In the genomic region with DNA sequence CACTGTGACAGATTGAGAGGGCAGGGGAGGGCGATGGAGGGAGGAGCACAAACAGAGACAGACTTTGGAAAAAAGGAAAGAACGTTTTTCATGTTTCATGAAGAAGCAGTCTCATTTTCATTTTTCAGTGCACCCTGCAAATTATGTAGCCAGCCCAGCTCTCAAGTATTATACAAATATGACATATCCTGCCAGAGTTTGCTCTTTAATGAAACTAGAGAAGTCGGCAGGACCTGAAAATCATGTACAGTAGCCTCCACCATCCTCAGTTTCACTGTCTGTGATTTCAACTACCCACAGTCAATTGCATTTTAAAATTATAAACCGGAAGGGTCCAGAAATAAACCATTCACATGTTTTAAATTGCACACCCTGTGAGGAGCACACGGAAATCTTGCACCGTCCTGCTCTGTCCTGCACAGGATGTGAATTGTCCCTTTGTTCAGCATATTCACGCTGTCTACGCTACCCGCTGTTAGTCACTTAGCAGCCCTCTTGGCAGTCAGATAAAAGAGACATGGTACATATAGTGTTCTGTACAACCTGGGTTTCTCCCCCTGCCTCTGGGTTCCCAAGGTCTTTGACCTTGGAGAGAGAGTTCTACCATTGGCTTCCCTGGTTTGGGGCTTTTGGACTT, we compare ENCODE assay signal across 1 cellular context.
TF ChIP-seq lines count a peak whose summit lies in the region.

No MANE protein-coding gene starts in this region.

TF ChIP-seq in GM12878, 131 proteins besides CTCF, POLR2A, EP300 and RAD21:
- TF ChIP-seq DPF2 (IDR thresholded peaks at IDR 0.05), result no peak
- TF ChIP-seq MEF2B (IDR thresholded peaks at IDR 0.05; ENCODE audit: partially characterized antibody, poor library complexity, severe bottlenecking), result no peak
- TF ChIP-seq POLR2AphosphoS2 (IDR thresholded peaks at IDR 0.05; ENCODE audit: low read depth, low read length), result no peak
- TF ChIP-seq, protein P1, sequence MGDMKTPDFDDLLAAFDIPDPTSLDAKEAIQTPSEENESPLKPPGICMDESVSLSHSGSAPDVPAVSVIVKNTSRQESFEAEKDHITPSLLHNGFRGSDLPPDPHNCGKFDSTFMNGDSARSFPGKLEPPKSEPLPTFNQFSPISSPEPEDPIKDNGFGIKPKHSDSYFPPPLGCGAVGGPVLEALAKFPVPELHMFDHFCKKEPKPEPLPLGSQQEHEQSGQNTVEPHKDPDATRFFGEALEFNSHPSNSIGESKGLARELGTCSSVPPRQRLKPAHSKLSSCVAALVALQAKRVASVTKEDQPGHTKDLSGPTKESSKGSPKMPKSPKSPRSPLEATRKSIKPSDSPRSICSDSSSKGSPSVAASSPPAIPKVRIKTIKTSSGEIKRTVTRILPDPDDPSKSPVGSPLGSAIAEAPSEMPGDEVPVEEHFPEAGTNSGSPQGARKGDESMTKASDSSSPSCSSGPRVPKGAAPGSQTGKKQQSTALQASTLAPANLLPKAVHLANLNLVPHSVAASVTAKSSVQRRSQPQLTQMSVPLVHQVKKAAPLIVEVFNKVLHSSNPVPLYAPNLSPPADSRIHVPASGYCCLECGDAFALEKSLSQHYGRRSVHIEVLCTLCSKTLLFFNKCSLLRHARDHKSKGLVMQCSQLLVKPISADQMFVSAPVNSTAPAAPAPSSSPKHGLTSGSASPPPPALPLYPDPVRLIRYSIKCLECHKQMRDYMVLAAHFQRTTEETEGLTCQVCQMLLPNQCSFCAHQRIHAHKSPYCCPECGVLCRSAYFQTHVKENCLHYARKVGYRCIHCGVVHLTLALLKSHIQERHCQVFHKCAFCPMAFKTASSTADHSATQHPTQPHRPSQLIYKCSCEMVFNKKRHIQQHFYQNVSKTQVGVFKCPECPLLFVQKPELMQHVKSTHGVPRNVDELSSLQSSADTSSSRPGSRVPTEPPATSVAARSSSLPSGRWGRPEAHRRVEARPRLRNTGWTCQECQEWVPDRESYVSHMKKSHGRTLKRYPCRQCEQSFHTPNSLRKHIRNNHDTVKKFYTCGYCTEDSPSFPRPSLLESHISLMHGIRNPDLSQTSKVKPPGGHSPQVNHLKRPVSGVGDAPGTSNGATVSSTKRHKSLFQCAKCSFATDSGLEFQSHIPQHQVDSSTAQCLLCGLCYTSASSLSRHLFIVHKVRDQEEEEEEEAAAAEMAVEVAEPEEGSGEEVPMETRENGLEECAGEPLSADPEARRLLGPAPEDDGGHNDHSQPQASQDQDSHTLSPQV (IDR thresholded peaks at IDR 0.05), result no peak
- no peak for TF ChIP-seq ATF7 (IDR thresholded peaks at IDR 0.05; ENCODE audit: low read depth)
- TF ChIP-seq, protein P2, sequence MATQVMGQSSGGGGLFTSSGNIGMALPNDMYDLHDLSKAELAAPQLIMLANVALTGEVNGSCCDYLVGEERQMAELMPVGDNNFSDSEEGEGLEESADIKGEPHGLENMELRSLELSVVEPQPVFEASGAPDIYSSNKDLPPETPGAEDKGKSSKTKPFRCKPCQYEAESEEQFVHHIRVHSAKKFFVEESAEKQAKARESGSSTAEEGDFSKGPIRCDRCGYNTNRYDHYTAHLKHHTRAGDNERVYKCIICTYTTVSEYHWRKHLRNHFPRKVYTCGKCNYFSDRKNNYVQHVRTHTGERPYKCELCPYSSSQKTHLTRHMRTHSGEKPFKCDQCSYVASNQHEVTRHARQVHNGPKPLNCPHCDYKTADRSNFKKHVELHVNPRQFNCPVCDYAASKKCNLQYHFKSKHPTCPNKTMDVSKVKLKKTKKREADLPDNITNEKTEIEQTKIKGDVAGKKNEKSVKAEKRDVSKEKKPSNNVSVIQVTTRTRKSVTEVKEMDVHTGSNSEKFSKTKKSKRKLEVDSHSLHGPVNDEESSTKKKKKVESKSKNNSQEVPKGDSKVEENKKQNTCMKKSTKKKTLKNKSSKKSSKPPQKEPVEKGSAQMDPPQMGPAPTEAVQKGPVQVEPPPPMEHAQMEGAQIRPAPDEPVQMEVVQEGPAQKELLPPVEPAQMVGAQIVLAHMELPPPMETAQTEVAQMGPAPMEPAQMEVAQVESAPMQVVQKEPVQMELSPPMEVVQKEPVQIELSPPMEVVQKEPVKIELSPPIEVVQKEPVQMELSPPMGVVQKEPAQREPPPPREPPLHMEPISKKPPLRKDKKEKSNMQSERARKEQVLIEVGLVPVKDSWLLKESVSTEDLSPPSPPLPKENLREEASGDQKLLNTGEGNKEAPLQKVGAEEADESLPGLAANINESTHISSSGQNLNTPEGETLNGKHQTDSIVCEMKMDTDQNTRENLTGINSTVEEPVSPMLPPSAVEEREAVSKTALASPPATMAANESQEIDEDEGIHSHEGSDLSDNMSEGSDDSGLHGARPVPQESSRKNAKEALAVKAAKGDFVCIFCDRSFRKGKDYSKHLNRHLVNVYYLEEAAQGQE (IDR thresholded peaks at IDR 0.05; ENCODE audit: low read depth, low read length), result no peak
- no peak for TF ChIP-seq CBFB (IDR thresholded peaks at IDR 0.05; ENCODE audit: low read depth)
- TF ChIP-seq NFIC (IDR thresholded peaks at IDR 0.05; ENCODE audit: low read depth, low read length), result no peak
- no peak for TF ChIP-seq ZNF207 (IDR thresholded peaks at IDR 0.05; ENCODE audit: borderline replicate concordance)
- TF ChIP-seq HDAC2 (IDR thresholded peaks at IDR 0.05), result no peak
- TF ChIP-seq ASH2L (IDR thresholded peaks at IDR 0.05; ENCODE audit: borderline replicate concordance, low read depth), result no peak
- no peak for TF ChIP-seq TAF1 (IDR thresholded peaks at IDR 0.05; ENCODE audit: borderline replicate concordance, low read depth, low read length)
